ENCODE assay signal across 1 cellular context in the genomic region with DNA sequence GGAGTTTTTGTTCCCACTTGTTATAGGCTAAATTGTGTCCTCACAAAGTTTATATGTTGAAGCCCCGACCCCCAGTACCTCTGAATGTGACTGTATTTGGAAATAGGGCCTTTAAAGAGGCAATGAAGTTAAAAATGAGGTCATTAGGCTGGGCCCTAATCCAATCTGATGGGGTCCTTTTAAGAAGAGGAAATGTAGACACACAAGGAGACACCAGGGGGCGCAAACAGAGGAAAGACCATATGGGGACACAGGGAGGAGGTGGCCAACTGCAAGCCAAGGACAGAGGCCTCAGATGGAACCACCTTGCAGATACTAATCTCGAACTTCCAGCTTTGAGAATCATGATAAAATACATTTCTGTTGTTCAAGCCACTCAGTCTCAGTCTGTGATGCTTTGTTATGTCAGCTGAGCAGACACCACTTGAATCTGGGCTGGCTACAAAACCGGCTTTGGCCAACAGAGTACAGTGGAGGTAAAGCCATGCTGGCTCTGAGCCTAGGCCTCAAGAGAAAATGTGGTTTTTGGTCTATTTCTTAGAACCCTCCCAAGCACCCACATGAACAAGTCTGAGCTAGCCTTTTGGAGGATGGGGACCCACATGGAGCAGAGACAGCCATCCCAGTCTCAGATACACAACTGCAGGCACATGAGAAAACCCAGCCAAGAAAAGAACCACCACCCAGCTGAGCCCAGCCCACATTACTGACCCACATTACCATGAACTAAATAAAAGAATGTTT.
TF ChIP-seq lines count a peak whose summit lies in the region.
"Not testable (repeated sequence)": the region's sequence is repeated elsewhere in the genome, so short reads cannot be mapped to it uniquely, and the experiment has no call there.

No MANE protein-coding gene starts in this region.

TF ChIP-seq in K562, 482 proteins besides CTCF, POLR2A, EP300 and RAD21:
- 0 out of 2 replicates have a peak, but pooled peaks have one; percentile 10 for TF ChIP-seq JUND (IDR thresholded peaks at IDR 0.05; ENCODE audit: borderline replicate concordance, low read depth, low read length)
- not testable (repeated sequence) for TF ChIP-seq JUND (tag; IDR thresholded peaks at IDR 0.05; ENCODE audit: borderline replicate concordance, low read depth, low read length)
- TF ChIP-seq SPI1 (IDR thresholded peaks at IDR 0.05; ENCODE audit: borderline replicate concordance, low read depth, low read length), result 0 out of 2 replicates have a peak, but pooled peaks have one; percentile 4
- peak in 1 of 2 experiments; percentile 89; a peak in 2 of 4 replicates for TF ChIP-seq SRF (CRISPR knock-in tag; IDR thresholded peaks at IDR 0.05)
